Comparison of ENCODE assay signal across 24 cellular contexts in the genomic region with DNA sequence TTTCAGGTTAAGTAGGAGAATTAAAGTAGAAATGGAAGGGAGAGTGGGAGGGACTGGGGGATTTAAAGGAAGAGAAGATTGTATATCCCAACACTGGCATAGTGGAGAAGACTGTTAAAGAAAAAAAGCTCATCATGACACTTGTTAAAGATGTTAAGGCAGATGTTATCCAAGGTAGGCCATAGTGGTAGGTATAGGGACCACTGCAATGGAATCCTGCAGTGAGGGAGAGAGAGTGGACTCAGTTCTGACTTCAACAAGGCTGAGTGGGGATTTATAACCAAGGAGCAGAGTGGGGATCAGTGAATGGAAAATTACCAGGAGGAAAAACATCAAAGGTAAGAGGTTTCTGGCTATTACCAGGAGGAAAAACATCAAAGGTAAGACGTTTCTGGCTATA. TPM values are rescaled to one million over a fixed set of nuclear protein-coding genes. Genes with fewer than 3 reads are reported as not detected.
"Had no signal": no experiment of that assay in that cellular context is flagged by ENCODE, and none has a peak within 500 bp of the region (broad histone marks: within the 10 kb centered on the region; RNA-seq: fewer than 3 reads in every experiment).

No MANE protein-coding gene starts in this region.

- H3K9me3 Mint-ChIP-seq: naive thymus-derived CD4-positive, alpha-beta T cell; nephron progenitor cell had no signal

- H3K4me3 ChIP-seq: heart left ventricle, sigmoid colon, skin epidermis, stomach, thoracic aorta, uterus had no signal

- H3K4me3 Mint-ChIP-seq: naive thymus-derived CD4-positive, alpha-beta T cell; nephron progenitor cell had no signal

- H3K4me1 Mint-ChIP-seq: naive thymus-derived CD4-positive, alpha-beta T cell; nephron progenitor cell had no signal

- H3K9me3 ChIP-seq: heart left ventricle, sigmoid colon, stomach, thoracic aorta, uterus had no signal

- H3K27ac ChIP-seq: heart left ventricle, sigmoid colon, skin epidermis, thoracic aorta, uterus had no signal

- H3K27me3 ChIP-seq: heart left ventricle, sigmoid colon, stomach, uterus had no signal

- H3K36me3 ChIP-seq: thoracic aorta, uterus had no signal

- H3K27ac Mint-ChIP-seq: naive thymus-derived CD4-positive, alpha-beta T cell; nephron progenitor cell had no signal

- ATAC-seq: esophagus mucosa; heart left ventricle; naive thymus-derived CD4-positive, alpha-beta T cell had no signal

- H3K36me3 Mint-ChIP-seq: naive thymus-derived CD4-positive, alpha-beta T cell had no signal

- H3K4me1 ChIP-seq: heart left ventricle, sigmoid colon, uterus had no signal

- DNase-seq: effector memory CD4-positive, alpha-beta T cell; heart left ventricle; hippocampal formation; kidney glomerular epithelial cell; naive thymus-derived CD4-positive, alpha-beta T cell; nephron progenitor cell; posterior cingulate gyrus; sigmoid colon; stimulated activated naive CD4-positive, alpha-beta T cell; stomach; substantia nigra; trophoblast cell; uterus had no signal

- H3K27me3 Mint-ChIP-seq: naive thymus-derived CD4-positive, alpha-beta T cell had no signal

RNA-seq across cellular contexts. Expression of a gene that starts 21.1 kb away (rescaled TPM):
- polyA plus RNA-seq: naive thymus-derived CD4-positive, alpha-beta T cell had no signal

RNA-seq across cellular contexts. Expression of a gene that starts 30.7 kb away (rescaled TPM):
- total RNA-seq: esophagus mucosa; fibroblast of lung; glomerular endothelial cell; liver; lung microvascular endothelial cell; mesenteric fat pad; mononuclear cell; naive thymus-derived CD4-positive, alpha-beta T cell; osteocyte; pulmonary artery endothelial cell; sigmoid colon; thoracic aorta had no signal
- polyA plus RNA-seq: fibroblast of lung; liver; naive thymus-derived CD4-positive, alpha-beta T cell; sigmoid colon; stomach had no signal
